1 cellular context compared by ENCODE assay signal in the genomic region with DNA sequence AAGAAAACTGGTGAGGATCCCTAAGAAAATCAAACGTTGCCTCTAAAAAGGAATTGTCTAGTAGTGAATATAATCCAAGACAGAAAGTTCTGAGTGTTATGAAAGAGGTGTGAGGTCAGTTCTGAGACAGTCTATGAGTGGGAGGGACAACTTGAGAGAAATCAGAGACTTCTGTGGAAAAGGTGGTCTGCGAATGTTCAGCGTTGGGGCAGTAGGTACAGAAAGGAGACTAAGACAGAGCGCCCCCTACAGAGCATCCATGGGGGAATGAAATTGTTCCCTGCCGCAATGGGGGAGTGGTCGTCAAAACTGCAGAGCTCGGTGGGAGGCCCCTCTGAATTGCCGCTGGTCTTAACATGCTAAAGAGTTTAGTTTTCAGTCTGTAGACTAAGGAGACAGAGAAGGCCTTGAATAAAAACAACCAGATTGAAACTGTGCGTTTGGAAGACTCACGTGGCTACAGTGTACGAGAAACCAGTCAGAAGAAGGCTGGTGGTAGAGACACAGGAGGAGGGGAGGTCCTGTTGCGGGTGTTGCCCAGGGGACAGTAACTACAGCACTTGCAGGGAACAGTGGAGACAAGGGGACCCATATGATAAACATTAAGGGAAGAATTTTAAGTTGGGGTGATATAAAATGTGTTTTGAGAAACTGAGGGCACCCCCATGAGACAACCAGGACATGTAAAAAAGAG.
TF ChIP-seq lines count a peak whose summit lies in the region.

No MANE protein-coding gene starts in this region.

TF ChIP-seq in HCT116, 20 proteins besides CTCF, POLR2A, EP300 and RAD21:
- TF ChIP-seq TCF7L2 (IDR thresholded peaks at IDR 0.05; ENCODE audit: borderline replicate concordance, extremely low read depth, insufficient read depth, insufficient read length) (no peak), FOSL1 (IDR thresholded peaks at IDR 0.05; ENCODE audit: low read depth) (no peak), CEBPB (IDR thresholded peaks at IDR 0.05; ENCODE audit: low read depth) (no peak), ZNF274 (IDR thresholded peaks at IDR 0.05; ENCODE audit: low read depth, low read length) (no peak)
- TF ChIP-seq, protein P1, sequence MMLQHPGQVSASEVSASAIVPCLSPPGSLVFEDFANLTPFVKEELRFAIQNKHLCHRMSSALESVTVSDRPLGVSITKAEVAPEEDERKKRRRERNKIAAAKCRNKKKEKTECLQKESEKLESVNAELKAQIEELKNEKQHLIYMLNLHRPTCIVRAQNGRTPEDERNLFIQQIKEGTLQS (IDR thresholded peaks at IDR 0.05): no peak
- TF ChIP-seq, protein P2, sequence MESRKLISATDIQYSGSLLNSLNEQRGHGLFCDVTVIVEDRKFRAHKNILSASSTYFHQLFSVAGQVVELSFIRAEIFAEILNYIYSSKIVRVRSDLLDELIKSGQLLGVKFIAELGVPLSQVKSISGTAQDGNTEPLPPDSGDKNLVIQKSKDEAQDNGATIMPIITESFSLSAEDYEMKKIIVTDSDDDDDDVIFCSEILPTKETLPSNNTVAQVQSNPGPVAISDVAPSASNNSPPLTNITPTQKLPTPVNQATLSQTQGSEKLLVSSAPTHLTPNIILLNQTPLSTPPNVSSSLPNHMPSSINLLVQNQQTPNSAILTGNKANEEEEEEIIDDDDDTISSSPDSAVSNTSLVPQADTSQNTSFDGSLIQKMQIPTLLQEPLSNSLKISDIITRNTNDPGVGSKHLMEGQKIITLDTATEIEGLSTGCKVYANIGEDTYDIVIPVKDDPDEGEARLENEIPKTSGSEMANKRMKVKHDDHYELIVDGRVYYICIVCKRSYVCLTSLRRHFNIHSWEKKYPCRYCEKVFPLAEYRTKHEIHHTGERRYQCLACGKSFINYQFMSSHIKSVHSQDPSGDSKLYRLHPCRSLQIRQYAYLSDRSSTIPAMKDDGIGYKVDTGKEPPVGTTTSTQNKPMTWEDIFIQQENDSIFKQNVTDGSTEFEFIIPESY (IDR thresholded peaks at IDR 0.05; ENCODE audit: extremely low read depth, insufficient replicate concordance, low read length): no peak
